Comparison of ENCODE assay signal across 22 cellular contexts in the genomic region with DNA sequence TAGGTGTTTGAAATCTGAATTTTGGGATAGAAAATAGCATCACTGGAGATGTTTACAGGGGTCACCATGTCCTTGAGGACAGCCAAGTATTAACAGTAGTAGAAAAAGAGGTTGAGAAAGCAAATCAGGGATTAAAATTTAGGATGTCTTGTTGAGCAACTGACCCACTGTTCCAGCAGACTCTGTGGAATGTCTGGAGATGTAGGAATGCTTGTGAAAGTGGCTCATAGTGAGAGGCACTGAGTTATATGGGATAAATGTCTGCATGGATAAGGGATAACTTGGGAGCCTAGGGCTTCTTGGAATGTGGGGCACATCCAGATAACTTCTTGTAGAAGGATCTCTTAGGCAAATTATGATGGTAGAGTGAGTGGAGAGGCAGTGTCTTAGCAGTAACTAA.
DNase-seq lines count a peak whose midpoint lies in the region; TF ChIP-seq lines count a peak whose summit lies in the region.
"Had no signal": no experiment of that assay in that cellular context is flagged by ENCODE, and none has a peak within 500 bp of the region (broad histone marks: within the 10 kb centered on the region; RNA-seq: fewer than 3 reads in every experiment).

No MANE protein-coding gene starts in this region.

- H4K20me1 ChIP-seq in PC-9 (ENCODE audit: insufficient read depth), result no peaks in the 10 kb centered on the region

- POLR2A ChIA-PET in PC-9 (lab: Charles Lee; ENCODE audit: unreplicated experiment), result no interaction called here

- H3K36me3 ChIP-seq in PC-9 (ENCODE audit: low read depth) (no peaks in the 10 kb centered on the region), spleen (no peaks in the 10 kb centered on the region)
- H3K36me3 ChIP-seq: WERI-Rb-1 had no signal

- TF ChIP-seq CTCF in PC-9 (conservative IDR thresholded peaks at IDR 0.05) (no peak), fibroblast of the aortic adventitia (IDR thresholded peaks at IDR 0.05; ENCODE audit: insufficient read depth, low read length) (no peak), spleen (IDR thresholded peaks at IDR 0.05 in 8 of 11, conservative IDR thresholded peaks at IDR 0.05 in 3 of 11) (no peak)

- H3K27ac ChIP-seq in PC-9, result no peak overlapping the region
- peak overlapping the region in 5 of 8 donors; percentile 22 to 40 (median 37) for H3K27ac ChIP-seq in spleen
- H3K27ac ChIP-seq: foreskin keratinocyte, hepatocyte, RWPE1, skin epidermis, testis, WERI-Rb-1 had no signal

- no peak overlapping the region for H3K4me3 ChIP-seq in PC-9
- H3K4me3 ChIP-seq in fibroblast of the aortic adventitia (ENCODE audit: low read depth, low read length), result no peak overlapping the region
- H3K4me3 ChIP-seq in spleen, result no peak overlapping the region
- H3K4me3 ChIP-seq: hepatocyte, skin epidermis, testis had no signal

- BruUV-seq in PC-9 (replicated peaks; lab: Mats Ljungman, UMichigan), result no TSS peak

- DNase-seq in EL (peak; percentile 22), PC-9 (no peak), fibroblast of the aortic adventitia (ENCODE audit: low read depth) (peak; percentile 55), spleen (no peak), cerebellar cortex (ENCODE audit: low spot score) (no peak), NCI-H2107 treated with DMSO at 0.1 percent for 48 hours (lab: John Stamatoyannopoulos, UW; ENCODE audit: unreplicated experiment) (no peak), NCI-H2107 (lab: John Stamatoyannopoulos, UW) (no peak)
- DNase-seq: activated CD4-positive, alpha-beta T cell treated with anti-CD3 and anti-CD28 coated beads, Interleukin-2, amount 50 U/mL, for 4 hours; activated effector memory CD4-positive, alpha-beta T cell treated with anti-CD3 and anti-CD28 coated beads, Interleukin-2, amount 50 U/mL, for 16 hours; Caco-2; foreskin keratinocyte; GOT3; immature natural killer cell; MM.1S; NCI-H146; NCI-H2171 treated with DMSO at 0.1 percent for 48 hours; NCI-H526; testis; WERI-Rb-1 had no signal

- no peaks in the 10 kb centered on the region; the same call in none of the 2 replicates for H3K9me2 ChIP-seq in PC-9 (ENCODE audit: insufficient read depth)

- H3F3A ChIP-seq in PC-9 (ENCODE audit: insufficient read depth, low read depth), result no peaks in the 10 kb centered on the region

- CTCF ChIA-PET in PC-9 (lab: Charles Lee), result no interaction called here

- intact Hi-C loops in PC-9 (cut with micrococcal nuclease; ENCODE audit: unreplicated experiment), result no loop called here
- intact Hi-C loops in spleen (cut with DNase I; ENCODE audit: low total_unique reads), result no loop called here

- H2AFZ ChIP-seq in PC-9, result 0 out of 2 replicates have a peak overlapping the region, but pooled peaks have one; percentile 27
- H2AFZ ChIP-seq: hepatocyte had no signal

- no peaks in the 10 kb centered on the region for H3K79me2 ChIP-seq in PC-9 (ENCODE audit: low read depth)
- H3K79me2 ChIP-seq: hepatocyte had no signal

- H3K4me1 ChIP-seq in PC-9 (replicated peaks; ENCODE audit: insufficient read depth) (no peaks in the 10 kb centered on the region), spleen (no peaks in the 10 kb centered on the region)
- H3K4me1 ChIP-seq: Caco-2, foreskin keratinocyte, testis had no signal

- no peak overlapping the region for H3K4me2 ChIP-seq in PC-9
- H3K4me2 ChIP-seq: hepatocyte had no signal

- H3K9me3 ChIP-seq in PC-9 (ENCODE audit: insufficient read depth, low read depth) (no peaks in the 10 kb centered on the region), spleen (no peaks in the 10 kb centered on the region)
- H3K9me3 ChIP-seq: Caco-2, testis had no signal

- H3K27me3 ChIP-seq in PC-9 (ENCODE audit: insufficient read depth, low read depth) (no peaks in the 10 kb centered on the region), spleen (replicated peaks in 1 of 7) (no peaks in the 10 kb centered on the region)
- H3K27me3 ChIP-seq: foreskin keratinocyte, hepatocyte, testis had no signal

- TF ChIP-seq POLR2A in spleen (IDR thresholded peaks at IDR 0.05), result no peak

Comparison
In these comparisons a context has a peak if more than half of its experiments do, and no peak if none do; other contexts are left out.
1. DNase-seq: peak in EL (single experiment) and fibroblast of the aortic adventitia (single experiment); none in PC-9 (0 of 2), spleen (single experiment), cerebellar cortex (single experiment), NCI-H2107 treated with DMSO at 0.1 percent for 48 hours (single experiment) and NCI-H2107 (single experiment).